Comparison of ENCODE assay signal across 8 cellular contexts in the genomic region with DNA sequence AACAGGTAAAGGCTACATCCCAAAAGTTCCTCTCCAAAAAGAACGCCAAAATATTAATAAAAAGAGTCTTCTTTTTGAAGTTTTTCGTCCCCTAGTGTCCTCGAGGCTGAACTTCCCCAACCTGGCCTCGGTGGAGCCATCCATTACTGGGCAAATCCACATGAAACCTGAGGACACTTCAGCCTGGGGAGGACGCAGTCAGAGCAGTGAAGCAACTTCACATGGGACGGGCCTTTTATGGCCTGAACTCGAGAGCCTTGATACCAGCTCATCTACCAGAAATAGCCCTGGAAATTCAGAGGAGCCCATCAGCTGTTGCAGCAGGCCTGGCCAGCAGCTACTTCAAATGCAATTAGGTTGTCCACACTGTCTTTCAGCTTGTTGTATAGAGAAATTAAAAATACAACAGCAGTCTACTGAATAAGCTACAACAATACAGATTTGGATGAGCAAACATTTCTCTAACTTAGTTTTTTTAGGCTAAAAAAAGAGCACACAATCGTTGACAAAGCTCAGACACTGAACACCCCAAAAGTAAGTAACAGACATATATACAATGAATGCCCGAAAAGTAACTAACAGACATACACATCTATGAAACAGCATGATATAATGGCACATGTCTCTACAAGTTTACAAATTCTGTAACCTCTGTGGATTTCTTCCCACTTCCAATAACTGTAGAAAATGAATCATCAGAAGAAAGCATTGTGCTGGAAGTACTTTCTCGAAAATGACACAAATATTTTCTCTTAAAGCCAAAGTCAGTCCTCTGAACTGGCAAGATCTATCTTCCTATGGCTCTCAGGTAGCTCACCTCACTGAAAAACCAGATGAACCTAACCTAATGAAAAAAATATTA. TPM values are rescaled to one million over a fixed set of nuclear protein-coding genes. Genes with fewer than 3 reads are reported as not detected.
DNase-seq lines count a peak whose midpoint lies in the region; ATAC-seq, FAIRE-seq and TF ChIP-seq lines count a peak whose summit lies in the region.

SVIL (minus strand) TSS at position 208 of the 862 bp plus-strand sequence. CDS start 79,913 bp downstream, outside the sequence.

- no peak for TF ChIP-seq POLR2A in H1 (IDR thresholded peaks at IDR 0.05; ENCODE audit: control extremely low read depth in 1 of 2, low read depth in 2 of 2, low read length in 2 of 2)

- no peak within 1 kb of the TSS; a peak in 2 of 7 replicates for H3K9ac ChIP-seq in H1 (replicated peaks in 1 of 4; ENCODE audit: extremely low read depth in 1 of 4, low read depth in 3 of 4, low read length in 3 of 4)

- H3K4me2 ChIP-seq in H1 (ENCODE audit: insufficient read depth in 1 of 2, low read depth in 2 of 2, low read length in 2 of 2): peak within 1 kb of the TSS in 1 of 2 experiments; percentile 10; a peak in 3 of 4 replicates

- H3K79me1 ChIP-seq in H1 (ENCODE audit: low read depth, low read length): 0 out of 2 replicates have a peak, but pooled peaks cover 2% of the 10 kb centered on the region

- H2BK20ac ChIP-seq in H1 (ENCODE audit: low read length): no peak within 1 kb of the TSS

- peak; percentile 92 for ATAC-seq in aorta (ENCODE audit: low FRiP score)
- no peak for ATAC-seq in GM19328 (IDR thresholded peaks at IDR 0.05; ENCODE audit: unreplicated experiment)
- no peak for ATAC-seq in HG03196 (IDR thresholded peaks at IDR 0.05; ENCODE audit: unreplicated experiment)

- FAIRE-seq in H1 (lab: Jason Lieb, UNC): peak; percentile 36

- H3K23me2 ChIP-seq in H1 (ENCODE audit: low read depth, low read length): no peaks in the 10 kb centered on the region

- no peaks in the 10 kb centered on the region for H3K27me3 ChIP-seq in H1 (replicated peaks in 1 of 4; ENCODE audit: control insufficient read depth in 3 of 4, extremely low read depth in 1 of 4, insufficient read depth in 3 of 4, low read length in 3 of 4)
- H3K27me3 ChIP-seq in aorta (ENCODE audit: control insufficient read depth in 1 of 2, insufficient read depth in 2 of 2, low read length in 1 of 2): no peaks in the 10 kb centered on the region

- 64% methylated on average over 10 of the region's 10 CpGs; no CpG with 5 or more reads in 1 of the 2 experiments for WGBS in H1 (ENCODE audit: extremely low coverage in 1 of 2, insufficient coverage in 1 of 2, insufficient read length in 1 of 2, insufficient replicate concordance in 2 of 2, low coverage in 1 of 2, low lambda C conversion rate in 2 of 2, missing lambda C conversion rate in 1 of 2), 2 experiments
- 6 to 10% methylated on average over 10 of the region's 10 CpGs for WGBS in aorta, 2 donors

- DNase-seq in DMS53 treated with DMSO at 0.1 percent for 48 hours (lab: John Stamatoyannopoulos, UW; ENCODE audit: unreplicated experiment) (peak; percentile 83), NCI-H2029 (lab: John Stamatoyannopoulos, UW) (peak; percentile 57), H1 (ENCODE audit: low read depth in 1 of 2, low spot score in 2 of 2) (no peak), mesenteric fat pad (ENCODE audit: low spot score) (no peak), aorta (peak; percentile 79 to 85), NCI-H1436 treated with DMSO at 0.1 percent for 48 hours (lab: John Stamatoyannopoulos, UW) (no peak)

- H3K36me3 ChIP-seq in H1 (ENCODE audit: control insufficient read depth in 2 of 4, insufficient read depth in 4 of 4, low read length in 3 of 4) (no peaks in the 10 kb centered on the region), aorta (ENCODE audit: control insufficient read depth in 1 of 2, insufficient read depth in 2 of 2, low read length in 1 of 2) (no peaks in the 10 kb centered on the region)

- H3K27ac ChIP-seq in H1 (ENCODE audit: low read depth, low read length): no peak within 1 kb of the TSS
- H3K27ac ChIP-seq in aorta (ENCODE audit: low read depth in 1 of 2, low read length in 2 of 2): peak within 1 kb of the TSS; percentile 87 to 95

- no peak within 1 kb of the TSS for H3K23ac ChIP-seq in H1 (ENCODE audit: insufficient read length)

- intact Hi-C loops in aorta (cut with DNase I): loop anchor here in 1 of 2 donors (5.0 kb wide), 2 partner anchors 38 to 102 kb away; no protein-coding TSS in a partner anchor

- H3K4me1 ChIP-seq in H1 (replicated peaks in 1 of 4; ENCODE audit: control insufficient read depth in 3 of 4, insufficient read depth in 4 of 4, low read length in 3 of 4) (peaks cover 9 to 13% (median 11%) of the 10 kb centered on the region in 4 experiments; a peak in 5 of 7 replicates), aorta (ENCODE audit: control insufficient read depth in 1 of 2, insufficient read depth in 2 of 2, low read length in 2 of 2) (peaks cover 4 to 9% of the 10 kb centered on the region in 2 donors)

- H3K4me3 ChIP-seq in H1 (ENCODE audit: extremely low read depth in 1 of 4, insufficient read depth in 2 of 4, low read depth in 3 of 4, low read length in 4 of 4): peak within 1 kb of the TSS in 1 of 4 experiments; percentile 46; a peak in 2 of 8 replicates
- peak within 1 kb of the TSS; percentile 76 to 95 for H3K4me3 ChIP-seq in aorta (ENCODE audit: low read length in 2 of 2)

- no peak within 1 kb of the TSS for H3K14ac ChIP-seq in H1 (ENCODE audit: insufficient read length)

- H3K9me3 ChIP-seq in H1 (ENCODE audit: insufficient read depth in 2 of 2, low read depth in 1 of 2, low read length in 1 of 2) (no peaks in the 10 kb centered on the region), aorta (ENCODE audit: control insufficient read depth, low read length) (no peaks in the 10 kb centered on the region)

- H2AK5ac ChIP-seq in H1 (ENCODE audit: low read depth, low read length): no peak within 1 kb of the TSS

- H2BK15ac ChIP-seq in H1 (ENCODE audit: low read length): no peak within 1 kb of the TSS

- no peak for TF ChIP-seq RAD21 in H1 (IDR thresholded peaks at IDR 0.05 in 1 of 2, conservative IDR thresholded peaks at IDR 0.05 in 1 of 2; ENCODE audit: low read depth in 2 of 2, low read length in 2 of 2)

- H2AFZ ChIP-seq in H1 (ENCODE audit: low read length): no peak within 1 kb of the TSS

- H3K4ac ChIP-seq in H1 (replicated peaks; ENCODE audit: insufficient read length, low read depth, low read length): no peak within 1 kb of the TSS

- peak within 1 kb of the TSS; percentile 29 for H4K5ac ChIP-seq in H1 (ENCODE audit: insufficient read length, low read depth, low read length)

- H4K8ac ChIP-seq in H1 (ENCODE audit: extremely low read depth, insufficient read depth, low read length): no peak within 1 kb of the TSS

- peak within 1 kb of the TSS; percentile 42 for H3K56ac ChIP-seq in H1 (replicated peaks; ENCODE audit: insufficient read length, low read depth, low read length)

- POLR2A ChIA-PET in H1 (lab: Charles Lee; ENCODE audit: partially characterized antibody): interaction anchor here (0.6 to 1.4 kb wide), 2 partner anchors 12 to 506 kb away, joined by 5 read pairs; no protein-coding TSS in a partner anchor

- CTCF ChIA-PET in H1 (lab: Charles Lee; ENCODE audit: partially characterized antibody): interaction anchor here (0.8 to 1.6 kb wide), 6 partner anchors 8 to 101 kb away, joined by 3 to 5 read pairs (median 4); no protein-coding TSS in a partner anchor

- peak within 1 kb of the TSS; percentile 38; the same call in 1 of the 2 replicates for H2BK5ac ChIP-seq in H1 (ENCODE audit: low read depth, low read length)

- H2BK120ac ChIP-seq in H1 (replicated peaks; ENCODE audit: low read depth, low read length): peak within 1 kb of the TSS; percentile 86

- peaks cover 0 to 4% of the 10 kb centered on the region in 2 experiments; a peak in 1 of 4 replicates for H3K79me2 ChIP-seq in H1 (ENCODE audit: control insufficient read depth in 1 of 2, insufficient read depth in 2 of 2, low read length in 2 of 2)

- H2BK12ac ChIP-seq in H1 (ENCODE audit: low read depth, low read length): no peak within 1 kb of the TSS

- no peaks in the 10 kb centered on the region for H4K20me1 ChIP-seq in H1 (replicated peaks in 1 of 2; ENCODE audit: control insufficient read depth in 1 of 2, insufficient read depth in 2 of 2, low read length in 2 of 2)

- peak within 1 kb of the TSS; percentile 31 for H4K91ac ChIP-seq in H1 (replicated peaks; ENCODE audit: insufficient read length, low read length)

- TF ChIP-seq CTCF in H1 (IDR thresholded peaks at IDR 0.05; ENCODE audit: control extremely low read depth in 1 of 3, insufficient read depth in 1 of 3, low read depth in 1 of 3, low read length in 3 of 3): no peak

- no peak within 1 kb of the TSS; the same call in none of the 2 replicates for H3K18ac ChIP-seq in H1 (ENCODE audit: extremely low read depth, low read length)

- no peak for TF ChIP-seq EP300 in H1 (IDR thresholded peaks at IDR 0.05; ENCODE audit: borderline replicate concordance in 1 of 2, low read depth in 2 of 2, low read length in 2 of 2)

TF ChIP-seq in H1, 55 proteins besides CTCF, POLR2A, EP300 and RAD21:
- TF ChIP-seq SRF (IDR thresholded peaks at IDR 0.05; ENCODE audit: low read depth, low read length) (peak; percentile 66; the same call in 1 of the 2 replicates), CEBPB (IDR thresholded peaks at IDR 0.05; ENCODE audit: low read depth, low read length) (peak; percentile 48; the same call in 1 of the 2 replicates), KDM4A (IDR thresholded peaks at IDR 0.05; ENCODE audit: low read depth, low read length, severe bottlenecking) (no peak)

RNA-seq across cellular contexts. Expression of gene SVIL, which starts in this region (rescaled TPM):
- 15.4 and 16.0 TPM in 2 replicates for total RNA-seq in H1 (2021; fragmentation: NEBNext Ultra II Directional; extraction: Animal tissue kit (Norgen Biotek cat#: 25700))
- polyA plus RNA-seq in H1 (2011; rRNA removed) (4.3 and 4.7 TPM in 2 replicates), aorta (100 to 1,000 TPM in 1 of 2 donors, 10 to 100 TPM in 1; 68.4 to 104 TPM)
- polyA plus RNA-seq in H1 (2011; cell fraction: cytosol; rRNA removed): 5.3 TPM
- polyA plus RNA-seq in H1 (2011; cell fraction: nucleus; rRNA removed): 18.4 TPM
- polyA plus RNA-seq in H1 (2012, experiment 1 of 2): 11.8 to 19.5 TPM (median 12.7 TPM) in 4 replicates
- 0.76 TPM for polyA plus RNA-seq in H1 (2012, experiment 2 of 2)
- polyA plus RNA-seq in H1 (2013, experiment 1 of 2): 14.1 TPM
- 13.6 TPM for polyA plus RNA-seq in H1 (2013, experiment 2 of 2)
- 12.4 and 14.0 TPM in 2 replicates for polyA minus RNA-seq in H1 (2011; rRNA and poly(A)+ RNA removed)
- 14.7 TPM for polyA minus RNA-seq in H1 (2011; cell fraction: cytosol; rRNA and poly(A)+ RNA removed)
- 18.8 TPM for polyA minus RNA-seq in H1 (2011; cell fraction: nucleus; rRNA and poly(A)+ RNA removed)
- total RNA-seq in mesenteric fat pad (100 TPM), aorta (100 to 1,000 TPM; 319 to 374 TPM)

Comparison
In these comparisons a context has a peak if more than half of its experiments do, and no peak if none do; other contexts are left out.
1. DNase-seq: peak in DMS53 treated with DMSO at 0.1 percent for 48 hours (single experiment), NCI-H2029 (single experiment) and aorta (2 of 2); none in H1 (0 of 2), mesenteric fat pad (single experiment) and NCI-H1436 treated with DMSO at 0.1 percent for 48 hours (single experiment).